ENCODE assay signal across 7 cellular contexts in the genomic region with DNA sequence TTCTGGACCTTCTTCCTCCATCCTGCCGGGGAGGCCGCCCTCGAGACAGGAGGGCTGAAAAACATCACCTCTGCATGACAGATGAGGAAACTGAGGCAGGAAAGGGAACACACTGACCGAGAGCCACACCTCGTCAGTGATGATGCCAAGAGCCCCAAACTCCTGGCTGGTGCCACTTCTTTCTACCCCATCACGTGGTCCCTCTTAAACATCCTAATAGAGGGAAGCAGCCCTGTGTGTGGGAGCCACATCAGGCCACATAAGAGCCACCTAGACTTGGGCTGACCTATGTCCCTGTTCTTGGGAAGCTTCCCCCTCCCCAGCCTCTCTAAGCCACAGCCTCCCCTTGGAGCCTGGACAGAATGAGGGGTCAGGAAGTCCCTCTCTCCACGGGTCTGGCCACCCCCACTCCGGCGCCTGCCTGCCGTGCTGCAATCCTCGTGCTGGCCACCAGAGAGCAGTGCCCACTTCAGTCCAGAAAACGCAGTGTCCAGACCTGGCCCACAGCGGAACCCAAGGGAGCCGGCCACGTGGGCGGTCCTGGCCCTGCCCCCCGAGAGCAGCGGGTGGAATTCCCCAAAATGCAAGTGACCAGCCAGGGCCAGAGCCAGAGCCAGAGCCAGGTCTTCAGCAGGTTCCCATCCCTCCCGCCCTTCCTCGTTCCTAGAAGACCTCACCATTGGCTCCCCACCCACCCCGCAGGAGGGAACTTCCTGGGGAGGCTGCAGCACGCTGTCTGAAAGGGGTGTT. TPM values are rescaled to one million over a fixed set of nuclear protein-coding genes. Genes with fewer than 3 reads are reported as not detected.
A peak's percentile ranks its signal among the peaks of the same experiment; 100 is the strongest.
DNase-seq lines count a peak whose midpoint lies in the region; ATAC-seq and TF ChIP-seq lines count a peak whose summit lies in the region.

No MANE protein-coding gene starts in this region.

- no peak overlapping the region for H3K27ac ChIP-seq in esophagus muscularis mucosa (replicated peaks in 1 of 4)
- H3K27ac ChIP-seq in naive thymus-derived CD4-positive, alpha-beta T cell (ENCODE audit: low read depth, low read length): no peak overlapping the region

- CTCF ChIA-PET in naive thymus-derived CD4-positive, alpha-beta T cell (lab: Charles Lee): interaction anchor here (5.1 kb wide), 1 partner anchor 201 kb away, joined by 32 read pairs; no protein-coding TSS in a partner anchor

- peaks cover 0 to 4% (median 0%) of the 10 kb centered on the region in 5 donors for H3K27me3 Mint-ChIP-seq in naive thymus-derived CD4-positive, alpha-beta T cell
- no peaks in the 10 kb centered on the region for H3K27me3 Mint-ChIP-seq in stimulated activated naive B cell treated with anti-CD40 and anti-IgM and Interleukin-4, amounts not matched to agents 10 μg/mL and 1 μg/mL and 100 μg/mL, for 72 hours

- peaks cover 0 to 4% (median 0%) of the 10 kb centered on the region in 5 donors for H3K36me3 Mint-ChIP-seq in naive thymus-derived CD4-positive, alpha-beta T cell
- H3K36me3 Mint-ChIP-seq in stimulated activated naive B cell treated with anti-CD40 and anti-IgM and Interleukin-4, amounts not matched to agents 10 μg/mL and 1 μg/mL and 100 μg/mL, for 72 hours: peaks cover 52 to 83% of the 10 kb centered on the region in 2 donors

- peaks cover 0 to 7% (median 5%) of the 10 kb centered on the region in 7 donors for H3K4me1 Mint-ChIP-seq in naive thymus-derived CD4-positive, alpha-beta T cell
- H3K4me1 Mint-ChIP-seq in stimulated activated naive B cell treated with anti-CD40 and anti-IgM and Interleukin-4, amounts not matched to agents 10 μg/mL and 1 μg/mL and 100 μg/mL, for 72 hours: peaks cover 59 to 82% of the 10 kb centered on the region in 2 donors

- intact Hi-C loops in esophagus muscularis mucosa (cut with DNase I): loop anchor here (1.0 to 10.0 kb wide), 2 partner anchors 200 to 302 kb away; no protein-coding TSS in a partner anchor
- intact Hi-C loops in naive thymus-derived CD4-positive, alpha-beta T cell (cut with micrococcal nuclease): loop anchor here (1.0 kb wide), 1 partner anchor 201 kb away; no protein-coding TSS in a partner anchor

- 14% methylated on average over 15 of the region's 22 CpGs for WGBS in esophagus muscularis mucosa

- peak; percentile 88 for ATAC-seq in naive thymus-derived CD4-positive, alpha-beta T cell
- peak; percentile 72 to 80 for ATAC-seq in stimulated activated naive B cell treated with anti-CD40 and anti-IgM and Interleukin-4, amounts not matched to agents 10 μg/mL and 1 μg/mL and 100 μg/mL, for 72 hours (replicated peaks)

- POLR2A ChIA-PET in naive thymus-derived CD4-positive, alpha-beta T cell (lab: Charles Lee): no interaction called here

- H3K4me1 ChIP-seq in esophagus muscularis mucosa: peaks cover 19 to 34% (median 31%) of the 10 kb centered on the region in 4 donors
- no peaks in the 10 kb centered on the region for H3K4me1 ChIP-seq in naive thymus-derived CD4-positive, alpha-beta T cell (ENCODE audit: control insufficient read depth in 2 of 2, insufficient read depth in 2 of 2, low read length in 2 of 2)

- H3K4me3 Mint-ChIP-seq in naive thymus-derived CD4-positive, alpha-beta T cell: no peak overlapping the region
- peak overlapping the region; percentile 39 to 67 for H3K4me3 Mint-ChIP-seq in stimulated activated naive B cell treated with anti-CD40 and anti-IgM and Interleukin-4, amounts not matched to agents 10 μg/mL and 1 μg/mL and 100 μg/mL, for 72 hours

- H3K4me3 ChIP-seq in GM06990 (replicated peaks; ENCODE audit: low read depth, low read length): no peak overlapping the region
- peak overlapping the region in 2 of 4 donors; percentile 17 to 22 for H3K4me3 ChIP-seq in esophagus muscularis mucosa
- no peak overlapping the region for H3K4me3 ChIP-seq in naive thymus-derived CD4-positive, alpha-beta T cell (ENCODE audit: low read length)

- TF ChIP-seq POLR2A in esophagus muscularis mucosa (IDR thresholded peaks at IDR 0.05; ENCODE audit: low read depth): no peak

- TF ChIP-seq CTCF in GM06990 (IDR thresholded peaks at IDR 0.05; ENCODE audit: insufficient read depth, low read length, poor library complexity, severe bottlenecking) (peak; percentile 95), esophagus muscularis mucosa (IDR thresholded peaks at IDR 0.05) (peak; percentile 95 to 96 (median 96))

- TF ChIP-seq EP300 in esophagus muscularis mucosa (IDR thresholded peaks at IDR 0.05): no peak

- H3K9me3 ChIP-seq in esophagus muscularis mucosa: no peaks in the 10 kb centered on the region
- no peaks in the 10 kb centered on the region for H3K9me3 ChIP-seq in naive thymus-derived CD4-positive, alpha-beta T cell (ENCODE audit: control insufficient read depth in 2 of 3, low read length in 3 of 3)

- H3K36me3 ChIP-seq in GM06990 (ENCODE audit: control insufficient read depth, insufficient read depth, low read length) (peaks cover 28% of the 10 kb centered on the region), esophagus muscularis mucosa (peaks cover 0 to 30% (median 15%) of the 10 kb centered on the region in 4 donors)
- H3K36me3 ChIP-seq in naive thymus-derived CD4-positive, alpha-beta T cell (ENCODE audit: control insufficient read depth in 2 of 3, insufficient read depth in 3 of 3, low read length in 3 of 3): no peaks in the 10 kb centered on the region

- H3K27me3 ChIP-seq in GM06990 (replicated peaks; ENCODE audit: control insufficient read depth, insufficient read depth, low read length): no peaks in the 10 kb centered on the region
- no peaks in the 10 kb centered on the region for H3K27me3 ChIP-seq in esophagus muscularis mucosa
- H3K27me3 ChIP-seq in naive thymus-derived CD4-positive, alpha-beta T cell (ENCODE audit: control insufficient read depth in 2 of 2, insufficient read depth in 2 of 2, low read length in 2 of 2): no peaks in the 10 kb centered on the region

- no peak overlapping the region for H3K27ac Mint-ChIP-seq in naive thymus-derived CD4-positive, alpha-beta T cell
- H3K27ac Mint-ChIP-seq in stimulated activated naive B cell treated with anti-CD40 and anti-IgM and Interleukin-4, amounts not matched to agents 10 μg/mL and 1 μg/mL and 100 μg/mL, for 72 hours: peak overlapping the region; percentile 70

- H3K9me3 Mint-ChIP-seq in naive thymus-derived CD4-positive, alpha-beta T cell: peaks cover 0 to 1% (median 0%) of the 10 kb centered on the region in 11 donors
- H3K9me3 Mint-ChIP-seq in stimulated activated naive B cell treated with anti-CD40 and anti-IgM and Interleukin-4, amounts not matched to agents 10 μg/mL and 1 μg/mL and 100 μg/mL, for 72 hours: no peaks in the 10 kb centered on the region

- DNase-seq in GM06990 (ENCODE audit: extremely low read depth, insufficient read length) (peak; percentile 77), HCEC 1CT (peak; percentile 68), NOMO-1 (lab: John Stamatoyannopoulos, UW; ENCODE audit: unreplicated experiment in 2 of 2) (peak; percentile 35 to 55), activated T-cell treated with anti-CD3 and anti-CD28 coated beads for 24 hours (ENCODE audit: low read depth) (peak; percentile 37), esophagus muscularis mucosa (ENCODE audit: extremely low spot score) (peak; percentile 95)
- peak; percentile 5 to 63 (median 34) for DNase-seq in naive thymus-derived CD4-positive, alpha-beta T cell
- DNase-seq in stimulated activated naive B cell treated with anti-CD40 and anti-IgM and Interleukin-4, amounts not matched to agents 10 μg/mL and 1 μg/mL and 100 μg/mL, for 72 hours: peak; percentile 70

RNA-seq across cellular contexts. Expression of gene SARDH, which starts 54.7 kb away (rescaled TPM):
- total RNA-seq in esophagus muscularis mucosa: 1 to 10 TPM in 1 of 4 donors, under 1 TPM in 3; 0.39 to 2.9 (median 0.51) TPM
- 10 to 100 TPM in 3 of 5 experiments, 1 to 10 TPM in 1, under 1 TPM in 1; 0.73 to 27.2 (median 16.5) TPM for total RNA-seq in naive thymus-derived CD4-positive, alpha-beta T cell
- 10 to 100 TPM; 10.2 to 11.0 TPM for polyA plus RNA-seq in naive thymus-derived CD4-positive, alpha-beta T cell

Comparison
In these comparisons a context has a peak if more than half of its experiments do, and no peak if none do; other contexts are left out.
1. DNase-seq: peak in every context shown above with its lines; median percentile 95 in esophagus muscularis mucosa; 77 in GM06990; 70 in stimulated activated naive B cell treated with anti-CD40 and anti-IgM and Interleukin-4, amounts not matched to agents 10 μg/mL and 1 μg/mL and 100 μg/mL, for 72 hours; 68 in HCEC 1CT; 45 in NOMO-1; 37 in activated T-cell treated with anti-CD3 and anti-CD28 coated beads for 24 hours; 34 in naive thymus-derived CD4-positive, alpha-beta T cell.
2. H3K4me3 Mint-ChIP-seq: peak in stimulated activated naive B cell treated with anti-CD40 and anti-IgM and Interleukin-4, amounts not matched to agents 10 μg/mL and 1 μg/mL and 100 μg/mL, for 72 hours (2 of 2); none in naive thymus-derived CD4-positive, alpha-beta T cell (0 of 10).